12 cellular contexts compared by ENCODE assay signal in genomic region chr21:45304161-45304830, GRCh38. TPM values are rescaled to one million over a fixed set of nuclear protein-coding genes. Genes with fewer than 3 reads are reported as not detected.
DNase-seq lines count a peak whose midpoint lies in the region; ATAC-seq and TF ChIP-seq lines count a peak whose summit lies in the region.
"Had no signal": no experiment of that assay in that cellular context is flagged by ENCODE, and none has a peak within 500 bp of the region (broad histone marks: within the 10 kb centered on the region; RNA-seq: fewer than 3 reads in every experiment).

No MANE protein-coding gene starts in this region.

- H3K4me2 ChIP-seq in hepatocyte = no peak overlapping the region

- no peak for TF ChIP-seq POLR2A in sigmoid colon (IDR thresholded peaks at IDR 0.05)

- TF ChIP-seq CTCF in HEK293 (tag by site-specific recombination; IDR thresholded peaks at IDR 0.05) (no peak), hepatocyte (IDR thresholded peaks at IDR 0.05; ENCODE audit: poor library complexity) (no peak), sigmoid colon (IDR thresholded peaks at IDR 0.05) (no peak)

- POLR2A ChIA-PET in HEK293 (lab: Yijun Ruan, JAX) = no interaction called here

- no peaks in the 10 kb centered on the region for H3K36me3 ChIP-seq in HEK293 (ENCODE audit: control insufficient read depth in 2 of 2, insufficient read depth in 1 of 2, low read length in 2 of 2)
- no peaks in the 10 kb centered on the region for H3K36me3 ChIP-seq in hepatocyte (replicated peaks; ENCODE audit: insufficient read depth, low read depth)
- H3K36me3 ChIP-seq in sigmoid colon = no peaks in the 10 kb centered on the region

- no peaks in the 10 kb centered on the region for H3K79me2 ChIP-seq in hepatocyte

- H4K20me1 ChIP-seq in hepatocyte (ENCODE audit: insufficient read depth, poor library complexity, severe bottlenecking) = no peaks in the 10 kb centered on the region

- H3K4me3 ChIP-seq in HEK293 (ENCODE audit: low read depth, low read length) = no peak overlapping the region
- no peak overlapping the region for H3K4me3 ChIP-seq in hepatocyte
- H3K4me3 ChIP-seq in sigmoid colon = no peak overlapping the region

- ATAC-seq in GM21447 (IDR thresholded peaks at IDR 0.05; ENCODE audit: unreplicated experiment) = no peak

- CTCF ChIA-PET in HEK293 (lab: Yijun Ruan, JAX) = no interaction called here

- WGBS in hepatocyte (ENCODE audit: low lambda C conversion rate, missing lambda C conversion rate) = 90% methylated on average over 11 of the region's 11 CpGs
- WGBS in sigmoid colon, 2 donors = 74 to 89% methylated on average over 11 of the region's 11 CpGs

- H3K9me3 ChIP-seq in HEK293 (ENCODE audit: control insufficient read depth, insufficient read depth, low read depth, low read length) = no peaks in the 10 kb centered on the region
- H3K9me3 ChIP-seq in hepatocyte (ENCODE audit: low read depth) = no peaks in the 10 kb centered on the region
- H3K9me3 ChIP-seq in sigmoid colon = no peaks in the 10 kb centered on the region

- no peak for TF ChIP-seq EP300 in sigmoid colon (IDR thresholded peaks at IDR 0.05)

- H3K9me2 ChIP-seq in hepatocyte (replicated peaks; ENCODE audit: insufficient read depth) = no peaks in the 10 kb centered on the region

- H3K4me1 ChIP-seq in HEK293 (ENCODE audit: control insufficient read depth, insufficient read depth, low read length) (no peaks in the 10 kb centered on the region), hepatocyte (ENCODE audit: insufficient read depth) (peaks cover 25% of the 10 kb centered on the region), sigmoid colon (peaks cover 6 to 67% (median 56%) of the 10 kb centered on the region in 4 donors)

- intact Hi-C loops in sigmoid colon (cut with DNase I) = no loop called here

- H3K27me3 ChIP-seq in hepatocyte = no peaks in the 10 kb centered on the region
- H3K27me3 ChIP-seq in sigmoid colon = no peaks in the 10 kb centered on the region

- H3K27ac ChIP-seq in HEK293 (ENCODE audit: extremely low read depth, low read depth, low read length) (no peak overlapping the region), hepatocyte (peak overlapping the region; percentile 20), sigmoid colon (peak overlapping the region in 3 of 4 donors; percentile 21 to 98 (median 98))

- H2AFZ ChIP-seq in hepatocyte = no peak overlapping the region

- peak; percentile 7 for DNase-seq in activated naive CD4-positive, alpha-beta T cell treated with anti-CD3 and anti-CD28 coated beads, Interleukin-2, amount 50 U/mL, for 16 hours
- no peak for DNase-seq in hepatocyte (ENCODE audit: low spot score)
- DNase-seq in sigmoid colon = no peak
- DNase-seq in GM19238 (ENCODE audit: insufficient read length, low spot score) = no peak
- DNase-seq in mucosa of gallbladder (ENCODE audit: low spot score) = no peak
- DNase-seq: C1 segment of cervical spinal cord, DND-41, NCI-H1436 treated with DMSO at 0.1 percent for 48 hours, NCI-H2227 treated with DMSO at 0.1 percent for 48 hours, substantia nigra had no signal

TF ChIP-seq in HEK293, 187 proteins besides CTCF, POLR2A, EP300 and RAD21:
- TF ChIP-seq ZNF423 (tag by site-specific recombination; IDR thresholded peaks at IDR 0.05) (no peak), ZNF16 (tag by site-specific recombination; IDR thresholded peaks at IDR 0.05; ENCODE audit: low read depth) (no peak), ZNF266 (tag by site-specific recombination; IDR thresholded peaks at IDR 0.05; ENCODE audit: low read depth) (no peak), ZFHX2 (tag by site-specific recombination; conservative IDR thresholded peaks at IDR 0.05) (peak; percentile 25; the same call in 1 of the 2 replicates), ZNF10 (tag by site-specific recombination; IDR thresholded peaks at IDR 0.05) (no peak), EGR2 (tag by site-specific recombination; IDR thresholded peaks at IDR 0.05; ENCODE audit: low read depth) (peak; percentile 67), KLF1 (tag by site-specific recombination; IDR thresholded peaks at IDR 0.05) (no peak), ZNF776 (tag by site-specific recombination; IDR thresholded peaks at IDR 0.05; ENCODE audit: borderline replicate concordance) (no peak)
TF ChIP-seq in HEK293: peak in this region for 2.

RNA-seq across cellular contexts. Expression of gene POFUT2, which starts 16.6 kb away (rescaled TPM):
- total RNA-seq in hepatocyte (25.5 and 30.7 TPM in 2 replicates), sigmoid colon (10 to 100 TPM; 13.0 to 31.3 (median 20.9) TPM), mucosa of gallbladder (42.7 TPM)
- polyA plus RNA-seq in hepatocyte (54.4 and 57.7 TPM in 2 replicates), sigmoid colon (10 to 100 TPM in 1 of 3 donors, 1 to 10 TPM in 2; 2.5 to 21.6 (median 3.0) TPM)
